ENCODE assay signal across 38 cellular contexts in the genomic region with DNA sequence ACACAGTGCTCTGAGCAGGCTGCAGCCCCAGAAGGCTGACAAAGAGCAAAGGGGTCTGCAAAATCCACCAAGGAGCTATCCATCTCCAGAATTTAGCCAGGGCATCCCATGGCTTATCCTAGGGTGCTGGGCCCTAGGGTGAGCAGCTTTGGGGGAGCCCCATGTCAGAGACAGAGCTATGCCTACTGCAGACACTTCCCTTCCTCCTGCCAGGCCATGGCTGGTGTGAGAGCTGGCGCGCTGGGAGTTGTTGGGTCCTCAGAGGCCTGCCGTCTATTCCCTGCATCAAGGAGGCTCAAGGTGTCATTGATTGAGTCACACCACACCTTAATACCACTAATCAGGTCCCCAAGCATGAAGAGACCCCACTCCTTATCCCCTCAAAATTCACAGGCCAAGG.
"Had no signal": no experiment of that assay in that cellular context is flagged by ENCODE, and none has a peak within 500 bp of the region (broad histone marks: within the 10 kb centered on the region; RNA-seq: fewer than 3 reads in every experiment).

No MANE protein-coding gene starts in this region.

- H3K4me3 Mint-ChIP-seq: activated naive CD4-positive, alpha-beta T cell treated with anti-CD3 and anti-CD28 coated beads for 36 hours; activated naive CD4-positive, alpha-beta T cell treated with anti-CD3 and anti-CD28 coated beads, Interleukin-2, amount 10 ng/mL, durations not matched to agents 7 days and 5 days; activated naive CD4-positive, alpha-beta T cell treated with anti-CD3 and anti-CD28 coated beads, Interleukin-2, amount 50 U/mL, for 24 hours; activated naive CD8-positive, alpha-beta T cell; activated naive CD8-positive, alpha-beta T cell treated with anti-CD3 and anti-CD28 coated beads for 36 hours; activated naive CD8-positive, alpha-beta T cell treated with anti-CD3 and anti-CD28 coated beads, Interleukin-2, amount 10 ng/mL, durations not matched to agents 7 days and 5 days; activated naive CD8-positive, alpha-beta T cell treated with anti-CD3 and anti-CD28 coated beads, Interleukin-2, amount 50 U/mL, for 24 hours; activated T-cell treated with anti-CD3 and anti-CD28 coated beads, Interleukin-2, amount 50 U/mL, for 24 hours; activated T-cell treated with anti-CD3 and anti-CD28 coated beads, Interleukin-2, amount 50 U/mL, for 4 hours; activated T-cell treated with anti-CD3 and anti-CD28 coated beads, Interleukin-2, amount 50 U/mL, for 72 hours; activated T-helper 1 cell treated with anti-CD3 and anti-CD28 coated beads, Interleukin-12 subunit alpha, Interleukin-12 subunit beta, Interleukin-2, Interleukin-4 antibody, amounts not matched to agents 30 ng/mL and 10 ng/mL and 1 ng/mL, durations not matched to agents 14 hours and 24 hours and 36 hours; activated T-helper 17 cell treated with anti-CD3 and anti-CD28 coated beads, Interleukin-2, amount 50 U/mL, for 72 hours; brain; central memory CD8-positive, alpha-beta T cell had no signal

- H3K27me3 ChIP-seq: adrenal gland, ascending aorta, body of pancreas, brain microvascular endothelial cell, breast epithelium, cardiac muscle cell had no signal

- H3K27ac ChIP-seq: adrenal gland, ascending aorta, body of pancreas, brain microvascular endothelial cell, breast epithelium, cardiac muscle cell had no signal

- DNase-seq: activated effector memory CD4-positive, alpha-beta T cell treated with anti-CD3 and anti-CD28 coated beads, Interleukin-2, amount 50 U/mL, for 16 hours; activated effector memory CD4-positive, alpha-beta T cell treated with Interleukin-2 at 50 U/mL for 16 hours; activated gamma-delta T cell; activated gamma-delta T cell treated with Interleukin-2 at 50 U/mL for 16 hours; activated naive CD4-positive, alpha-beta T cell; activated naive CD4-positive, alpha-beta T cell treated with anti-CD3 and anti-CD28 coated beads for 36 hours; activated naive CD4-positive, alpha-beta T cell treated with anti-CD3 and anti-CD28 coated beads, Interleukin-2, amount 10 ng/mL, durations not matched to agents 7 days and 5 days; activated naive CD4-positive, alpha-beta T cell treated with anti-CD3 and anti-CD28 coated beads, Interleukin-2, amount 50 U/mL, for 16 hours; activated naive CD4-positive, alpha-beta T cell treated with Interleukin-2 at 50 U/mL for 16 hours; activated naive CD8-positive, alpha-beta T cell treated with anti-CD3 and anti-CD28 coated beads for 36 hours; activated naive CD8-positive, alpha-beta T cell treated with anti-CD3 and anti-CD28 coated beads, Interleukin-2, amount 10 ng/mL, durations not matched to agents 7 days and 5 days; activated naive CD8-positive, alpha-beta T cell treated with anti-CD3 and anti-CD28 coated beads, Interleukin-2, amount 50 U/mL, for 24 hours; activated T-cell treated with anti-CD3 and anti-CD28 coated beads, Interleukin-2, amount 50 U/mL, for 1 hour; activated T-cell treated with anti-CD3 and anti-CD28 coated beads, Interleukin-2, amount 50 U/mL, for 24 hours; activated T-cell treated with anti-CD3 and anti-CD28 coated beads, Interleukin-2, amount 50 U/mL, for 4 hours; activated T-cell treated with anti-CD3 and anti-CD28 coated beads, Interleukin-2, amount 50 U/mL, for 48 hours; activated T-cell treated with anti-CD3 and anti-CD28 coated beads, Interleukin-2, amount 50 U/mL, for 72 hours; amniotic stem cell; amygdala; anterior cingulate cortex; aorta; body of pancreas; brain microvascular endothelial cell; caudate nucleus; central memory CD4-positive, alpha-beta T cell; cerebellar nuclear complex had no signal

- H3K36me3 Mint-ChIP-seq: activated naive CD4-positive, alpha-beta T cell treated with anti-CD3 and anti-CD28 coated beads, Interleukin-2, amount 10 ng/mL, durations not matched to agents 7 days and 5 days; activated naive CD8-positive, alpha-beta T cell treated with anti-CD3 and anti-CD28 coated beads for 36 hours; activated naive CD8-positive, alpha-beta T cell treated with anti-CD3 and anti-CD28 coated beads, Interleukin-2, amount 10 ng/mL, durations not matched to agents 7 days and 5 days had no signal

- H3K27ac Mint-ChIP-seq: activated naive CD4-positive, alpha-beta T cell treated with anti-CD3 and anti-CD28 coated beads for 36 hours; activated naive CD4-positive, alpha-beta T cell treated with anti-CD3 and anti-CD28 coated beads, Interleukin-2, amount 10 ng/mL, durations not matched to agents 7 days and 5 days; activated naive CD4-positive, alpha-beta T cell treated with anti-CD3 and anti-CD28 coated beads, Interleukin-2, amount 50 U/mL, for 24 hours; activated naive CD4-positive, alpha-beta T cell treated with anti-CD3 and anti-CD28 coated beads, Interleukin-2, amount 50 U/mL, for 72 hours; activated naive CD8-positive, alpha-beta T cell; activated naive CD8-positive, alpha-beta T cell treated with anti-CD3 and anti-CD28 coated beads for 36 hours; activated naive CD8-positive, alpha-beta T cell treated with anti-CD3 and anti-CD28 coated beads, Interleukin-2, amount 10 ng/mL, durations not matched to agents 7 days and 5 days; activated naive CD8-positive, alpha-beta T cell treated with anti-CD3 and anti-CD28 coated beads, Interleukin-2, amount 50 U/mL, for 24 hours; activated T-cell treated with anti-CD3 and anti-CD28 coated beads, Interleukin-2, amount 50 U/mL, for 24 hours; activated T-cell treated with anti-CD3 and anti-CD28 coated beads, Interleukin-2, amount 50 U/mL, for 72 hours; activated T-helper 1 cell treated with anti-CD3 and anti-CD28 coated beads, Interleukin-12 subunit alpha, Interleukin-12 subunit beta, Interleukin-2, Interleukin-4 antibody, amounts not matched to agents 30 ng/mL and 10 ng/mL and 1 ng/mL, durations not matched to agents 14 hours and 24 hours and 36 hours; activated T-helper 17 cell treated with anti-CD3 and anti-CD28 coated beads, Interleukin-2, amount 50 U/mL, for 72 hours; activated T-helper 2 cell treated with anti-CD3 and anti-CD28 coated beads, Interferon-gamma antibody, Interleukin-2, Interleukin-4, amounts not matched to agents 10 μg/mL and 5 μg/mL and 100 μg/mL, durations not matched to agents 14 hours and 24 hours and 36 hours; brain had no signal

- H3K9me3 Mint-ChIP-seq: activated naive CD4-positive, alpha-beta T cell treated with anti-CD3 and anti-CD28 coated beads, Interleukin-2, amount 10 ng/mL, durations not matched to agents 7 days and 5 days; activated T-helper 1 cell treated with anti-CD3 and anti-CD28 coated beads, Interleukin-12 subunit alpha, Interleukin-12 subunit beta, Interleukin-2, Interleukin-4 antibody, amounts not matched to agents 30 ng/mL and 10 ng/mL and 1 ng/mL, durations not matched to agents 14 hours and 24 hours and 36 hours; activated T-helper 2 cell treated with anti-CD3 and anti-CD28 coated beads, Interferon-gamma antibody, Interleukin-2, Interleukin-4, amounts not matched to agents 10 μg/mL and 5 μg/mL and 100 μg/mL, durations not matched to agents 14 hours and 24 hours and 36 hours had no signal

- H3K4me1 ChIP-seq: adrenal gland, ascending aorta, body of pancreas, breast epithelium had no signal

- H3K4me3 ChIP-seq: adrenal gland, ascending aorta, body of pancreas, breast epithelium, cardiac muscle cell had no signal

- H3K4me1 Mint-ChIP-seq: activated naive CD4-positive, alpha-beta T cell treated with anti-CD3 and anti-CD28 coated beads, Interleukin-2, amount 10 ng/mL, durations not matched to agents 7 days and 5 days; activated naive CD8-positive, alpha-beta T cell treated with anti-CD3 and anti-CD28 coated beads for 36 hours; activated naive CD8-positive, alpha-beta T cell treated with anti-CD3 and anti-CD28 coated beads, Interleukin-2, amount 10 ng/mL, durations not matched to agents 7 days and 5 days; activated T-helper 17 cell treated with anti-CD3 and anti-CD28 coated beads, Interleukin-2, amount 50 U/mL, for 72 hours had no signal

- H3K27me3 Mint-ChIP-seq: activated naive CD4-positive, alpha-beta T cell treated with anti-CD3 and anti-CD28 coated beads, Interleukin-2, amount 50 U/mL, for 24 hours; activated naive CD8-positive, alpha-beta T cell; activated naive CD8-positive, alpha-beta T cell treated with anti-CD3 and anti-CD28 coated beads for 36 hours; activated naive CD8-positive, alpha-beta T cell treated with anti-CD3 and anti-CD28 coated beads, Interleukin-2, amount 50 U/mL, for 24 hours; activated T-cell treated with anti-CD3 and anti-CD28 coated beads, Interleukin-2, amount 50 U/mL, for 24 hours; activated T-helper 17 cell treated with anti-CD3 and anti-CD28 coated beads, Interleukin-2, amount 50 U/mL, for 72 hours; central memory CD8-positive, alpha-beta T cell had no signal

- ATAC-seq: activated naive CD4-positive, alpha-beta T cell treated with anti-CD3 and anti-CD28 coated beads, Interleukin-2, amount 50 U/mL, for 72 hours; activated naive CD8-positive, alpha-beta T cell treated with anti-CD3 and anti-CD28 coated beads, Interleukin-2, amount 50 U/mL, for 24 hours; activated T-cell treated with anti-CD3 and anti-CD28 coated beads, Interleukin-2, amount 50 U/mL, for 4 hours; activated T-cell treated with anti-CD3 and anti-CD28 coated beads, Interleukin-2, amount 50 U/mL, for 72 hours; activated T-helper 17 cell treated with anti-CD3 and anti-CD28 coated beads, Interleukin-2, amount 50 U/mL, for 72 hours; body of pancreas had no signal

- H3K36me3 ChIP-seq: adrenal gland, ascending aorta, brain microvascular endothelial cell, breast epithelium, cardiac muscle cell had no signal
